In genomic region chrX:146448791-146449190, GRCh38 we compare ENCODE assay signal across 34 cellular contexts.
"Had no signal": no experiment of that assay in that cellular context is flagged by ENCODE, and none has a peak within 500 bp of the region (broad histone marks: within the 10 kb centered on the region; RNA-seq: fewer than 3 reads in every experiment).

No MANE protein-coding gene starts in this region.

- H3K9ac ChIP-seq: KMS-11 had no signal

- H3K27me3 ChIP-seq: MG63 had no signal

- H3K9me3 ChIP-seq: MG63 had no signal

- H3K4me2 ChIP-seq: KMS-11 had no signal

- H3K4me3 ChIP-seq: MG63 had no signal

- DNase-seq: Karpas-422, Kasumi-1, MG63, MM.1S, MV-4-11, NCI-H1048, NCI-H1092, NCI-H1092 treated with DMSO at 0.1 percent for 48 hours, NCI-H1105, NCI-H1105 treated with DMSO at 0.1 percent for 48 hours, NCI-H1417, NCI-H1417 treated with DMSO at 0.1 percent for 48 hours, NCI-H1436, NCI-H1436 treated with DMSO at 0.1 percent for 48 hours, NCI-H146, NCI-H1694, NCI-H1694 treated with DMSO at 0.1 percent for 48 hours, NCI-H187, NCI-H187 treated with DMSO at 0.1 percent for 48 hours, NCI-H1930, NCI-H2029, NCI-H2029 treated with DMSO at 0.1 percent for 48 hours, NCI-H2081, NCI-H2081 treated with DMSO at 0.1 percent for 48 hours, NCI-H2107, NCI-H2171, NCI-H2171 treated with DMSO at 0.1 percent for 48 hours, NCI-H2227 treated with DMSO at 0.1 percent for 48 hours, NCI-H226, NCI-H345, NCI-H446, NCI-H446 treated with DMSO at 0.1 percent for 48 hours, NCI-H510A had no signal

- H3K27ac ChIP-seq: KMS-11 had no signal

- H3K36me3 ChIP-seq: MG63 had no signal
